10 cellular contexts compared by ENCODE assay signal in the genomic region with DNA sequence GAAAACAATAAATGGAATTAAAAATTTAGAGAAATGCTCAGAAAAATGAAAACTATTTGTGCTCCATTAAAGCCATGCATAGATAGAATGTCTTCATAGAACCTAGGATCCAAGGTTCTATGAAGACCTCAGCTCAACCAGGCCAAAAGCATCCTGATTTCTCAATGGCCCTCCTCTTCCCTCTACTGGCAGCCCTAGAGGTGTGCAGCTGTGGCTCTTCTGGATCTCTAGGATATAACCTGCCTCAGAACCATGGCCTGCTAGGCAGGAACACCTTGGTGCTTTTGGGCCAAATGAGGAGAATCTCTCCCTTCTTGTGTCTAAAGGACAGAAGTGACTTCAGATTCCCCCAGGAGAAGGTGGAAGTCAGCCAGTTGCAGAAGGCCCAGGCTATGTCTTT. TPM values are rescaled to one million over a fixed set of nuclear protein-coding genes. Genes with fewer than 3 reads are reported as not detected.
A peak's percentile ranks its signal among the peaks of the same experiment; 100 is the strongest.
DNase-seq lines count a peak whose midpoint lies in the region; ATAC-seq, FAIRE-seq and TF ChIP-seq lines count a peak whose summit lies in the region.
"Had no signal": no experiment of that assay in that cellular context is flagged by ENCODE, and none has a peak within 500 bp of the region (broad histone marks: within the 10 kb centered on the region; RNA-seq: fewer than 3 reads in every experiment).

No MANE protein-coding gene starts in this region.

- H3K9me3 ChIP-seq in fibroblast of lung (ENCODE audit: control insufficient read depth, insufficient read depth, low read depth, low read length) (no peaks in the 10 kb centered on the region), prostate gland (no peaks in the 10 kb centered on the region)
- H3K9me3 ChIP-seq in effector memory CD4-positive, alpha-beta T cell (ENCODE audit: control insufficient read depth, low read length) = no peaks in the 10 kb centered on the region

- H3K36me3 ChIP-seq in fibroblast of lung (ENCODE audit: control insufficient read depth, insufficient read depth, low read length) (peaks cover 3% of the 10 kb centered on the region), prostate gland (no peaks in the 10 kb centered on the region)
- H3K36me3 ChIP-seq in effector memory CD4-positive, alpha-beta T cell (ENCODE audit: control insufficient read depth, insufficient read depth, low read length) = no peaks in the 10 kb centered on the region

- H4K20me1 ChIP-seq in fibroblast of lung (ENCODE audit: control insufficient read depth, extremely low read depth, insufficient read depth, low read length) = no peaks in the 10 kb centered on the region

- H3K9ac ChIP-seq in fibroblast of lung (ENCODE audit: insufficient read depth, low read length) = no peak overlapping the region

- no peak for TF ChIP-seq POLR2A in prostate gland (IDR thresholded peaks at IDR 0.05)

- H2AFZ ChIP-seq in fibroblast of lung (ENCODE audit: low read length) = no peak overlapping the region

- intact Hi-C loops in prostate gland (cut with DNase I) = no loop called here

- no peak for FAIRE-seq in D721Med (lab: Jason Lieb, UNC)

- TF ChIP-seq CTCF in D721Med (IDR thresholded peaks at IDR 0.05; ENCODE audit: insufficient read depth, missing control alignments) (peak; percentile 64), fibroblast of lung (conservative IDR thresholded peaks at IDR 0.05 in 1 of 2, IDR thresholded peaks at IDR 0.05 in 1 of 2; ENCODE audit: low read depth in 1 of 2, low read length in 2 of 2) (peak; percentile 54 to 65), prostate gland (IDR thresholded peaks at IDR 0.05) (peak in 3 of 4 experiments; percentile 35 to 69 (median 54))

- peak; percentile 89 for ATAC-seq in GM19043 (IDR thresholded peaks at IDR 0.05; ENCODE audit: low read depth, unreplicated experiment)
- ATAC-seq in HG03342 (IDR thresholded peaks at IDR 0.05; ENCODE audit: unreplicated experiment) = peak; percentile 97

- H3K27ac ChIP-seq in fibroblast of lung (ENCODE audit: insufficient read depth, low read length) = no peak overlapping the region
- H3K27ac ChIP-seq in prostate gland = no peak overlapping the region
- no peak overlapping the region for H3K27ac ChIP-seq in effector memory CD4-positive, alpha-beta T cell (ENCODE audit: insufficient read depth, low read length, poor library complexity, severe bottlenecking)
- H3K27ac ChIP-seq: SK-N-MC had no signal

- H3K4me3 ChIP-seq in fibroblast of lung (replicated peaks in 1 of 4; ENCODE audit: control extremely low read depth in 1 of 4, insufficient read depth in 1 of 4, low read depth in 3 of 4, low read length in 4 of 4) (no peak overlapping the region), prostate gland (no peak overlapping the region)
- no peak overlapping the region for H3K4me3 ChIP-seq in effector memory CD4-positive, alpha-beta T cell (ENCODE audit: insufficient read depth, low read depth, low read length, poor library complexity, severe bottlenecking)
- H3K4me3 ChIP-seq: SK-N-MC had no signal

- H3K79me2 ChIP-seq in fibroblast of lung (ENCODE audit: control insufficient read depth, insufficient read depth, low read length) = no peaks in the 10 kb centered on the region

- H3K4me2 ChIP-seq in fibroblast of lung (ENCODE audit: extremely low read depth, insufficient read depth, low read length) = no peak overlapping the region

- H3K4me1 ChIP-seq in fibroblast of lung (ENCODE audit: control insufficient read depth, extremely low read depth, insufficient read depth, low read length) = no peaks in the 10 kb centered on the region
- H3K4me1 ChIP-seq in prostate gland (replicated peaks) = no peaks in the 10 kb centered on the region
- H3K4me1 ChIP-seq in effector memory CD4-positive, alpha-beta T cell (ENCODE audit: control insufficient read depth, insufficient read depth, low read length, poor library complexity, severe bottlenecking) = no peaks in the 10 kb centered on the region

- H3K27me3 ChIP-seq in fibroblast of lung (ENCODE audit: control insufficient read depth, insufficient read depth, low read length) (no peaks in the 10 kb centered on the region), prostate gland (replicated peaks; ENCODE audit: insufficient read depth) (no peaks in the 10 kb centered on the region)
- no peaks in the 10 kb centered on the region for H3K27me3 ChIP-seq in effector memory CD4-positive, alpha-beta T cell (replicated peaks; ENCODE audit: control insufficient read depth, insufficient read depth, low read length, poor library complexity, severe bottlenecking)

- DNase-seq in D721Med (ENCODE audit: insufficient read length, low spot score) (no peak), SKM-1 (lab: John Stamatoyannopoulos, UW; ENCODE audit: unreplicated experiment) (peak; percentile 60), fibroblast of lung (ENCODE audit: low read depth in 2 of 2) (peak in 1 of 2 donors; percentile 14), prostate gland (ENCODE audit: low spot score) (peak; percentile 10), amniotic stem cell (lab: John Stamatoyannopoulos, UW) (no peak)
- no peak for DNase-seq in effector memory CD4-positive, alpha-beta T cell

RNA-seq across cellular contexts. Expression of gene IFNA1, which starts 15.1 kb away (rescaled TPM):
- total RNA-seq in fibroblast of lung (not detected in 2 replicates), prostate gland (not detected)
- polyA plus RNA-seq in fibroblast of lung = not detected in 2 replicates
- polyA plus RNA-seq in fibroblast of lung (2012) = not detected in 2 replicates
- not detected in 2 replicates for polyA minus RNA-seq in fibroblast of lung (ENCODE audit: low replicate concordance)
- total RNA-seq: mononuclear cell had no signal

RNA-seq across cellular contexts. Expression of gene IFNE, which starts 26.8 kb away (rescaled TPM):
- total RNA-seq in fibroblast of lung = 3.9 and 6.6 TPM in 2 replicates
- 0.15 and 0.40 TPM in 2 replicates for polyA plus RNA-seq in fibroblast of lung
- polyA plus RNA-seq in fibroblast of lung (2012) = 0.27 and 0.34 TPM in 2 replicates
- polyA minus RNA-seq in fibroblast of lung (ENCODE audit: low replicate concordance) = not detected in 2 replicates
- not detected for total RNA-seq in prostate gland
- total RNA-seq: mononuclear cell had no signal

RNA-seq across cellular contexts. Expression of gene IFNA8, which starts 46.4 kb away (rescaled TPM):
- total RNA-seq in fibroblast of lung (not detected in 2 replicates), prostate gland (not detected)
- not detected in 2 replicates for polyA plus RNA-seq in fibroblast of lung
- not detected in 2 replicates for polyA plus RNA-seq in fibroblast of lung (2012)
- not detected in 2 replicates for polyA minus RNA-seq in fibroblast of lung (ENCODE audit: low replicate concordance)
- total RNA-seq: mononuclear cell had no signal

Comparison
In these comparisons a context has a peak if more than half of its experiments do, and no peak if none do; other contexts are left out.
1. DNase-seq: peak in SKM-1 (single experiment) and prostate gland (single experiment); none in D721Med (single experiment), amniotic stem cell (single experiment) and effector memory CD4-positive, alpha-beta T cell (0 of 3).
2. Peak in every context shown above with its lines, with median percentiles within 50 percentile points of each other: CTCF ChIP-seq.